ENCODE assay signal across 1 cellular context in genomic region chr6:339480-339879, GRCh38.
A peak's percentile ranks its signal among the peaks of the same experiment; 100 is the strongest.
TF ChIP-seq lines count a peak whose summit lies in the region.

No MANE protein-coding gene starts in this region.

TF ChIP-seq in K562, 482 proteins besides CTCF, POLR2A, EP300 and RAD21:
- no peak for TF ChIP-seq KLF1 (tag; IDR thresholded peaks at IDR 0.05)
- no peak for TF ChIP-seq XRCC3 (IDR thresholded peaks at IDR 0.05)
- TF ChIP-seq TAF9B (IDR thresholded peaks at IDR 0.05; ENCODE audit: partially characterized antibody): no peak
- TF ChIP-seq TAL1 (IDR thresholded peaks at IDR 0.05): no peak
- TF ChIP-seq MAZ (CRISPR knock-in tag; conservative IDR thresholded peaks at IDR 0.05 in 1 of 2, IDR thresholded peaks at IDR 0.05 in 1 of 2): 0 out of 4 replicates have a peak, but pooled peaks of 1 of the 2 experiments have one; percentile 26
- TF ChIP-seq CREB3L1 (IDR thresholded peaks at IDR 0.05; ENCODE audit: borderline replicate concordance, low read depth): no peak
- TF ChIP-seq SOX6 (IDR thresholded peaks at IDR 0.05): no peak
- peak; percentile 68; the same call in 1 of the 2 replicates for TF ChIP-seq ZNF512 (tag; IDR thresholded peaks at IDR 0.05)
- no peak for TF ChIP-seq MEIS2 (IDR thresholded peaks at IDR 0.05; ENCODE audit: partially characterized antibody)
